ENCODE assay signal across 1 cellular context in genomic region chr17:76138234-76138895, GRCh38.
A peak's percentile ranks its signal among the peaks of the same experiment; 100 is the strongest.
TF ChIP-seq lines count a peak whose summit lies in the region.

No MANE protein-coding gene starts in this region.

TF ChIP-seq in HepG2, 621 proteins besides CTCF, POLR2A, EP300 and RAD21 (continued from another document and continues in another):
- TF ChIP-seq THAP11 (CRISPR knock-in tag; IDR thresholded peaks at IDR 0.05): peak; percentile 70; the same call in 1 of the 2 replicates
- no peak; the same call in 1 of the 2 replicates for TF ChIP-seq ZMAT3 (CRISPR knock-in tag; conservative IDR thresholded peaks at IDR 0.05)
- TF ChIP-seq ARID5B (CRISPR knock-in tag; IDR thresholded peaks at IDR 0.05): peak; percentile 84
- peak; percentile 53; the same call in 1 of the 2 replicates for TF ChIP-seq ZSCAN5A (CRISPR knock-in tag; IDR thresholded peaks at IDR 0.05; ENCODE audit: borderline replicate concordance)
- TF ChIP-seq KAT2B (IDR thresholded peaks at IDR 0.05; ENCODE audit: borderline replicate concordance, low read depth, low read length): no peak
- no peak for TF ChIP-seq FOXA1 (IDR thresholded peaks at IDR 0.05)
- TF ChIP-seq FOXA1 (CRISPR knock-in tag; IDR thresholded peaks at IDR 0.05): peak; percentile 82
- no peak for TF ChIP-seq PLSCR1 (CRISPR knock-in tag; IDR thresholded peaks at IDR 0.05; ENCODE audit: borderline replicate concordance)
- no peak for TF ChIP-seq PCBP2 (optimal IDR thresholded peaks at IDR 0.05; ENCODE audit: low read depth, low read length, poor library complexity, severe bottlenecking)
- TF ChIP-seq RBFOX2 (IDR thresholded peaks at IDR 0.05; ENCODE audit: low read depth, low read length): peak; percentile 62
- peak; percentile 67; the same call in 1 of the 2 replicates for TF ChIP-seq ZNF12 (CRISPR knock-in tag; IDR thresholded peaks at IDR 0.05)
- peak; percentile 13; the same call in 1 of the 2 replicates for TF ChIP-seq NKX3-1 (CRISPR knock-in tag; IDR thresholded peaks at IDR 0.05)
- TF ChIP-seq MED13 (CRISPR knock-in tag; IDR thresholded peaks at IDR 0.05): peak; percentile 51; the same call in 1 of the 2 replicates
- TF ChIP-seq ZNF24 (IDR thresholded peaks at IDR 0.05): 0 out of 2 replicates have a peak, but pooled peaks have one; percentile 25
- peak; percentile 91 for TF ChIP-seq ZNF792 (CRISPR knock-in tag; IDR thresholded peaks at IDR 0.05)
- TF ChIP-seq NR1H2 (CRISPR knock-in tag; IDR thresholded peaks at IDR 0.05; ENCODE audit: borderline replicate concordance, low read depth): no peak
- TF ChIP-seq KIAA2018 (CRISPR knock-in tag; IDR thresholded peaks at IDR 0.05; ENCODE audit: borderline replicate concordance): no peak
- TF ChIP-seq ZNF563 (CRISPR knock-in tag; IDR thresholded peaks at IDR 0.05): no peak
- TF ChIP-seq PTBP1 (IDR thresholded peaks at IDR 0.05; ENCODE audit: low read depth, low read length, poor library complexity, severe bottlenecking): peak; percentile 84
- peak; percentile 59; the same call in 1 of the 2 replicates for TF ChIP-seq BRF2 (CRISPR knock-in tag; IDR thresholded peaks at IDR 0.05)
- no peak for TF ChIP-seq ZNF550 (CRISPR knock-in tag; IDR thresholded peaks at IDR 0.05; ENCODE audit: borderline replicate concordance)
- no peak; the same call in 1 of the 2 replicates for TF ChIP-seq GZF1 (CRISPR knock-in tag; IDR thresholded peaks at IDR 0.05)
- 0 out of 2 replicates have a peak, but pooled peaks have one; percentile 6 for TF ChIP-seq ZFP41 (CRISPR knock-in tag; IDR thresholded peaks at IDR 0.05; ENCODE audit: borderline replicate concordance)
- no peak for TF ChIP-seq CEBPZ (IDR thresholded peaks at IDR 0.05; ENCODE audit: low read length)
- peak; percentile 49; the same call in 1 of the 2 replicates for TF ChIP-seq SIN3A (IDR thresholded peaks at IDR 0.05; ENCODE audit: borderline replicate concordance, low read depth, low read length)
- TF ChIP-seq ARHGAP35 (CRISPR knock-in tag; IDR thresholded peaks at IDR 0.05; ENCODE audit: borderline replicate concordance): no peak
- TF ChIP-seq NR2F1 (CRISPR knock-in tag; IDR thresholded peaks at IDR 0.05): peak in 1 of 2 experiments; percentile 69; a peak in 2 of 4 replicates
- peak; percentile 27; the same call in 1 of the 2 replicates for TF ChIP-seq ARNT2 (CRISPR knock-in tag; IDR thresholded peaks at IDR 0.05; ENCODE audit: low read depth)
- TF ChIP-seq NR3C1 (CRISPR knock-in tag; IDR thresholded peaks at IDR 0.05): no peak
- peak; percentile 72; the same call in 1 of the 2 replicates for TF ChIP-seq ZIK1 (CRISPR knock-in tag; IDR thresholded peaks at IDR 0.05; ENCODE audit: borderline replicate concordance, low read depth)
- TF ChIP-seq CENPT (CRISPR knock-in tag; IDR thresholded peaks at IDR 0.05; ENCODE audit: low read depth): no peak
- TF ChIP-seq FIP1L1 (IDR thresholded peaks at IDR 0.05; ENCODE audit: borderline replicate concordance, insufficient read depth, low read depth, low read length): no peak
- 0 out of 2 replicates have a peak, but pooled peaks have one; percentile 50 for TF ChIP-seq ZNF33A (CRISPR knock-in tag; IDR thresholded peaks at IDR 0.05; ENCODE audit: borderline replicate concordance)
- peak; percentile 84 for TF ChIP-seq ZNF414 (CRISPR knock-in tag; IDR thresholded peaks at IDR 0.05)
- peak; percentile 97 for TF ChIP-seq PRPF4 (IDR thresholded peaks at IDR 0.05; ENCODE audit: low read depth, low read length, poor library complexity, severe bottlenecking)
- peak; percentile 63; the same call in 1 of the 2 replicates for TF ChIP-seq GABPB1 (CRISPR knock-in tag; IDR thresholded peaks at IDR 0.05)
- TF ChIP-seq PAX8 (CRISPR knock-in tag; IDR thresholded peaks at IDR 0.05; ENCODE audit: borderline replicate concordance): no peak
- peak; percentile 52; the same call in 1 of the 2 replicates for TF ChIP-seq CBX5 (CRISPR knock-in tag; IDR thresholded peaks at IDR 0.05; ENCODE audit: borderline replicate concordance)
- peak; percentile 49; the same call in 1 of the 2 replicates for TF ChIP-seq SP5 (CRISPR knock-in tag; IDR thresholded peaks at IDR 0.05; ENCODE audit: borderline replicate concordance, low read depth)
- TF ChIP-seq MEIS2 (CRISPR knock-in tag; IDR thresholded peaks at IDR 0.05): peak; percentile 14; the same call in 1 of the 2 replicates
- no peak for TF ChIP-seq ZNF17 (CRISPR knock-in tag; IDR thresholded peaks at IDR 0.05)
- TF ChIP-seq PHB2 (IDR thresholded peaks at IDR 0.05; ENCODE audit: partially characterized antibody): no peak
- TF ChIP-seq KDM3A (CRISPR knock-in tag; IDR thresholded peaks at IDR 0.05; ENCODE audit: low read depth): peak; percentile 78; the same call in 1 of the 2 replicates
